In the genomic region with DNA sequence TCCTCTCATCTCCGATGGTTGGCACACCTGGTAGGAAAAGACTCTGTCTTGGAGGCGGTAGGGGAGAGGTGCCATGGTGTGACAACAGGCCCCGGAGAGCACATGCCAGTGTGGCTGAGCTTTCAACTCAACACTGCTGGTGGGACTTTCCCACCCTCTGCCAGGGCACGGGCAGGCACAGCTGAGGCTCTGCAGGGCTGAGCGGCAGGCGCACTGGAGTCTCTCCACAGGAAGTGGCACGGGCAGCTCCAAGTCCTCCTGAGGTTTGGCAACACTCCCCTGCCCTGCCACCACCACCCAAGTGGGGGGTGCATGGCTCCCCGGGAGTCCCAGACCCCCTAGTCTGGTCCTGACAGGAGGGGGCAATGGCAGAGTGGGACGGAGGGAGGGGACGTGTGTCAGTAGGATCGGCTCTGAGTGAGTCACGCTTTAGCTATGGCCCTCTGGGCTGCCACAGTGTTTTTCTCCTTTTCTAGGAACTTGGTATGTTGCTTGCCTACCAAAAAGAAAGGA, we compare ENCODE assay signal across 8 cellular contexts. TPM values are rescaled to one million over a fixed set of nuclear protein-coding genes. Genes with fewer than 3 reads are reported as not detected.
A peak's percentile ranks its signal among the peaks of the same experiment; 100 is the strongest.
DNase-seq lines count a peak whose midpoint lies in the region; TF ChIP-seq lines count a peak whose summit lies in the region.

No MANE protein-coding gene starts in this region.

- in situ Hi-C loops in Caki2 (cut with HindIII; ENCODE audit: low pct_unique_long_range_greater_than_20kb, low sequenced_read_pairs): no loop called here

- intact Hi-C loops in breast epithelium (cut with DNase I; ENCODE audit: low total_unique reads) (loop anchor here (10.0 kb wide), 1 partner anchor 74 kb away; no protein-coding TSS in a partner anchor), tibial artery (cut with DNase I; ENCODE audit: low total_unique reads) (no loop called here), uterus (cut with DNase I; ENCODE audit: low total_unique reads) (no loop called here)

- H2AK5ac ChIP-seq in mesendoderm (ENCODE audit: low read length): no peak overlapping the region

- H4K8ac ChIP-seq in mesendoderm (ENCODE audit: low read depth, low read length): no peak overlapping the region

- no peak overlapping the region for H3K9ac ChIP-seq in mesendoderm (ENCODE audit: low read length)

- H3K4ac ChIP-seq in mesendoderm (ENCODE audit: low read depth, low read length): no peak overlapping the region

- H2BK15ac ChIP-seq in mesendoderm (replicated peaks; ENCODE audit: low read depth): no peak overlapping the region

- H3K4me1 ChIP-seq in breast epithelium (peaks cover 6 to 23% of the 10 kb centered on the region in 2 donors), mesendoderm (ENCODE audit: control insufficient read depth, low read depth, low read length) (no peaks in the 10 kb centered on the region), tibial artery (peaks cover 10 to 50% (median 43%) of the 10 kb centered on the region in 4 donors), uterus (no peaks in the 10 kb centered on the region)

- no peaks in the 10 kb centered on the region for H3K79me1 ChIP-seq in mesendoderm (ENCODE audit: low read length)

- H3K27ac ChIP-seq in breast epithelium (peak overlapping the region; percentile 88 to 90), mesendoderm (ENCODE audit: low read depth, low read length) (no peak overlapping the region), tibial artery (peak overlapping the region; percentile 65 to 86), uterus (peak overlapping the region in 1 of 2 donors; percentile 9)

- no peaks in the 10 kb centered on the region for H3K27me3 ChIP-seq in breast epithelium
- H3K27me3 ChIP-seq in mesendoderm (ENCODE audit: insufficient read depth, low read length, poor library complexity): no peaks in the 10 kb centered on the region
- H3K27me3 ChIP-seq in tibial artery: no peaks in the 10 kb centered on the region
- no peaks in the 10 kb centered on the region for H3K27me3 ChIP-seq in uterus

- TF ChIP-seq CTCF in breast epithelium (IDR thresholded peaks at IDR 0.05) (no peak), tibial artery (IDR thresholded peaks at IDR 0.05) (no peak), uterus (IDR thresholded peaks at IDR 0.05) (no peak)

- H3K4me3 ChIP-seq in breast epithelium (peak overlapping the region in 1 of 3 donors; percentile 29), mesendoderm (ENCODE audit: low read length) (no peak overlapping the region), tibial artery (peak overlapping the region; percentile 11 to 30), uterus (no peak overlapping the region)

- DNase-seq in Caki2 (ENCODE audit: low read depth) (peak; percentile 75), T-helper 9 cell (peak; percentile 27), breast epithelium (ENCODE audit: low spot score in 2 of 2) (peak in 1 of 2 donors; percentile 57), mesendoderm (peak; percentile 35), tibial artery (peak; percentile 50 to 86), KG1 (lab: John Stamatoyannopoulos, UW) (no peak), NCI-H1105 treated with DMSO at 0.1 percent for 48 hours (lab: John Stamatoyannopoulos, UW) (no peak), uterus (no peak)

- no peak overlapping the region for H2BK5ac ChIP-seq in mesendoderm (ENCODE audit: low read length)

- no CpG with 5 or more reads among the region's 12 CpGs for WGBS in mesendoderm (ENCODE audit: extremely low coverage, insufficient coverage, low lambda C conversion rate)

- H3K4me2 ChIP-seq in mesendoderm (ENCODE audit: low read length): no peak overlapping the region

- H3K36me3 ChIP-seq in breast epithelium (no peaks in the 10 kb centered on the region), mesendoderm (ENCODE audit: control insufficient read depth, insufficient read depth, low read length) (peaks cover 17% of the 10 kb centered on the region), tibial artery (peaks cover 49 to 59% (median 57%) of the 10 kb centered on the region in 3 donors), uterus (no peaks in the 10 kb centered on the region)

- H3K9me3 ChIP-seq in breast epithelium (no peaks in the 10 kb centered on the region), tibial artery (no peaks in the 10 kb centered on the region), uterus (no peaks in the 10 kb centered on the region)

- no peak for TF ChIP-seq POLR2A in breast epithelium (IDR thresholded peaks at IDR 0.05)
- TF ChIP-seq POLR2A in uterus (IDR thresholded peaks at IDR 0.05): no peak

- H4K5ac ChIP-seq in mesendoderm (ENCODE audit: low read length): no peak overlapping the region

- no peaks in the 10 kb centered on the region for H3K79me2 ChIP-seq in mesendoderm (ENCODE audit: control insufficient read depth, insufficient read depth, low read length)

- H3K23ac ChIP-seq in mesendoderm (ENCODE audit: low read length): no peak overlapping the region

- no peak overlapping the region for H2BK120ac ChIP-seq in mesendoderm (ENCODE audit: low read depth, low read length)

- no peak overlapping the region for H3K56ac ChIP-seq in mesendoderm (ENCODE audit: low read length)

- H3K18ac ChIP-seq in mesendoderm (ENCODE audit: low read length): no peak overlapping the region

RNA-seq across cellular contexts. Expression of gene EVA1B, which starts 27.3 kb away (rescaled TPM):
- 49.1 and 71.2 TPM in 2 replicates for total RNA-seq in Caki2 (2014; rRNA removed; shearing (Covaris generic); ENCODE audit: low replicate concordance)
- 100 to 1,000 TPM in 2 of 3 donors, 10 to 100 TPM in 1; 62.1 to 129 (median 118) TPM for total RNA-seq in breast epithelium
- 8.1 TPM for polyA plus RNA-seq in mesendoderm (2013, experiment 1 of 2)
- 7.6 TPM for polyA plus RNA-seq in mesendoderm (2013, experiment 2 of 2)
- 100 to 1,000 TPM in 1 of 4 donors, 10 to 100 TPM in 3; 20.9 to 122 (median 62.4) TPM for total RNA-seq in uterus

RNA-seq across cellular contexts. Expression of gene STK40, which starts 35.0 kb away (rescaled TPM):
- total RNA-seq in Caki2 (2014; rRNA removed; shearing (Covaris generic); ENCODE audit: low replicate concordance): 4.0 and 6.4 TPM in 2 replicates
- total RNA-seq in breast epithelium: 10 to 100 TPM; 22.5 to 36.0 (median 26.2) TPM
- polyA plus RNA-seq in mesendoderm (2013, experiment 1 of 2): 27.9 TPM
- 28.0 TPM for polyA plus RNA-seq in mesendoderm (2013, experiment 2 of 2)
- total RNA-seq in uterus: 10 to 100 TPM; 19.1 to 84.5 (median 44.0) TPM

RNA-seq across cellular contexts. Expression of gene SH3D21, which starts 44.5 kb away (rescaled TPM):
- 2.2 and 3.2 TPM in 2 replicates for total RNA-seq in Caki2 (2014; rRNA removed; shearing (Covaris generic); ENCODE audit: low replicate concordance)
- total RNA-seq in breast epithelium: 10 to 100 TPM in 2 of 3 donors, under 1 TPM in 1; 0.80 to 18.7 (median 18.0) TPM
- polyA plus RNA-seq in mesendoderm (2013, experiment 1 of 2): 2.9 TPM
- polyA plus RNA-seq in mesendoderm (2013, experiment 2 of 2): 3.2 TPM
- total RNA-seq in uterus: 10 to 100 TPM in 2 of 4 donors, not detected in 2; 11.3 to 11.8 TPM

RNA-seq across cellular contexts. Expression of gene LSM10, which starts 47.0 kb away (rescaled TPM):
- 25.8 and 62.3 TPM in 2 replicates for total RNA-seq in Caki2 (2014; rRNA removed; shearing (Covaris generic); ENCODE audit: low replicate concordance)
- total RNA-seq in breast epithelium (10 to 100 TPM; 31.8 to 49.5 (median 39.7) TPM), uterus (10 to 100 TPM in 2 of 4 donors, 1 to 10 TPM in 2; 3.7 to 48.1 (median 15.1) TPM)
- 64.1 TPM for polyA plus RNA-seq in mesendoderm (2013, experiment 1 of 2)
- 62.9 TPM for polyA plus RNA-seq in mesendoderm (2013, experiment 2 of 2)

Comparison
In these comparisons a context has a peak if more than half of its experiments do, and no peak if none do; other contexts are left out.
1. DNase-seq: peak in Caki2 (single experiment), T-helper 9 cell (single experiment), mesendoderm (single experiment) and tibial artery (2 of 2); none in KG1 (single experiment), NCI-H1105 treated with DMSO at 0.1 percent for 48 hours (single experiment) and uterus (0 of 2).
2. H3K4me3 ChIP-seq: peak in tibial artery (2 of 2); none in mesendoderm (single experiment) and uterus (0 of 2).